In genomic region chr18:69529151-69529550, GRCh38 we compare ENCODE assay signal across 8 cellular contexts.
"Had no signal": no experiment of that assay in that cellular context is flagged by ENCODE, and none has a peak within 500 bp of the region (broad histone marks: within the 10 kb centered on the region; RNA-seq: fewer than 3 reads in every experiment).

No MANE protein-coding gene starts in this region.

- H3K4me1 Mint-ChIP-seq: IgD-negative memory B cell had no signal

- H3K9me3 Mint-ChIP-seq: GM23338, IgD-negative memory B cell had no signal

- H3K9me3 ChIP-seq: HAP-1 had no signal

- H3K27ac ChIP-seq: HL-60 had no signal

- H3K36me3 ChIP-seq: HAP-1 had no signal

- H3K27ac Mint-ChIP-seq: GM23338, HFFc6, IgD-negative memory B cell had no signal

- DNase-seq: H7, HFFc6, KG1 had no signal

- H3K4me2 ChIP-seq: GM23338 had no signal

- ATAC-seq: GM23338, HCT116 had no signal

- H3K4me3 Mint-ChIP-seq: GM23338, HFFc6, IgD-negative memory B cell had no signal

- H2AFZ ChIP-seq: GM23338 had no signal

- H3K36me3 Mint-ChIP-seq: IgD-negative memory B cell had no signal

- H3K27me3 Mint-ChIP-seq: IgD-negative memory B cell had no signal

- H3K4me3 ChIP-seq: GM23338, HAP-1 had no signal

- H3K4me1 ChIP-seq: HAP-1 had no signal
